In the genomic region with DNA sequence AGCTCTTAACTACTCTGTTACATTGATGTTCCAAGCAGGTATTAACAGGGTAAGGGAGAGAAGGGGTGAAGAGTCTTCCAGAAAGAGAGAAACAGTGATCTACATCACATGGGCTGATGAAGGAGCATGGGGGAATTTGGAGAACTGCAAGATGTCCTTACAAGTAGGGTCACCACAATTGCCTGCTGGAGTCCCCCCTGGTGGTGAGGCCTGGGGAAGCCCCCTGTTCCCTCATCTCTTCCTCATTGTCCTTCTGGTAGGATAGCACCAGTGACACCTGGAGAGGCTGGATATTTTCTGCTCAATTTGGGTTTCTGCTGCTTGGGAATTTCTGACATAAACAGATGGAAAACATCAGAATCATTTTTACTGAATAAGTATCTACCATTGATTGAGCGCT, we compare ENCODE assay signal across 1 cellular context.
TF ChIP-seq lines count a peak whose summit lies in the region.

No MANE protein-coding gene starts in this region.

TF ChIP-seq in H1, 55 proteins besides CTCF, POLR2A, EP300 and RAD21 (continued from another document):
- TF ChIP-seq SIN3A (conservative IDR thresholded peaks at IDR 0.05 in 1 of 2, IDR thresholded peaks at IDR 0.05 in 1 of 2; ENCODE audit: low read depth in 1 of 2, low read length in 2 of 2) (no peak), SIX5 (IDR thresholded peaks at IDR 0.05; ENCODE audit: low read depth, low read length) (no peak), RXRA (IDR thresholded peaks at IDR 0.05; ENCODE audit: insufficient read depth, low read depth, low read length) (no peak), CBX5 (IDR thresholded peaks at IDR 0.05; ENCODE audit: low read depth, low read length) (no peak), CTBP2 (IDR thresholded peaks at IDR 0.05; ENCODE audit: borderline replicate concordance, insufficient read depth, insufficient read length, low read length) (no peak)
TF ChIP-seq in H1: peak in this region for 0.
